Comparison of ENCODE assay signal across 18 cellular contexts in genomic region chr10:63054889-63055606, GRCh38.
A peak's percentile ranks its signal among the peaks of the same experiment; 100 is the strongest.
DNase-seq lines count a peak whose midpoint lies in the region; ATAC-seq and TF ChIP-seq lines count a peak whose summit lies in the region.
"Had no signal": no experiment of that assay in that cellular context is flagged by ENCODE, and none has a peak within 500 bp of the region (broad histone marks: within the 10 kb centered on the region; RNA-seq: fewer than 3 reads in every experiment).

No MANE protein-coding gene starts in this region.

- H3K4me1 Mint-ChIP-seq in activated CD4-positive, alpha-beta T cell treated with anti-CD3 and anti-CD28 coated beads, Interleukin-2, amount 10 ng/mL, durations not matched to agents 24 days and 14 days: peaks cover 9% of the 10 kb centered on the region
- H3K4me1 Mint-ChIP-seq: CD8-positive, alpha-beta memory T cell had no signal

- no peaks in the 10 kb centered on the region for H3K9me3 ChIP-seq in RWPE2 (ENCODE audit: severe bottlenecking)
- H3K9me3 ChIP-seq: BLaER1 had no signal

- H3K27me3 Mint-ChIP-seq in activated CD4-positive, alpha-beta T cell treated with anti-CD3 and anti-CD28 coated beads, Interleukin-2, amount 10 ng/mL, durations not matched to agents 24 days and 14 days: peaks cover 9% of the 10 kb centered on the region

- H3K27me3 ChIP-seq in RWPE2 (ENCODE audit: insufficient read depth, poor library complexity, severe bottlenecking): peaks cover 6% of the 10 kb centered on the region
- H3K27me3 ChIP-seq: BLaER1 had no signal

- intact Hi-C loops in activated CD4-positive, alpha-beta T cell treated with anti-CD3 and anti-CD28 coated beads, Interleukin-2, amount 10 ng/mL, durations not matched to agents 24 days and 14 days (cut with micrococcal nuclease): loop anchor here (2.0 kb wide), 1 partner anchor 14 kb away; no protein-coding TSS in a partner anchor

- peak; percentile 34 for DNase-seq in activated CD4-positive, alpha-beta T cell treated with anti-CD3 and anti-CD28 coated beads, Interleukin-2, amount 10 ng/mL, durations not matched to agents 24 days and 14 days
- DNase-seq in activated CD4-positive, alpha-beta T cell treated with anti-CD3 and anti-CD28 coated beads, Interleukin-2, amount 50 U/mL, for 1 hour: no peak
- DNase-seq in ELR (ENCODE audit: low read depth): peak; percentile 64
- DNase-seq in RWPE2 (ENCODE audit: low spot score): no peak
- DNase-seq in fibroblast of mammary gland (ENCODE audit: low read depth): peak; percentile 17
- DNase-seq in kidney tubule cell (ENCODE audit: low spot score): no peak
- DNase-seq: CD8-positive, alpha-beta memory T cell; DMS79 treated with DMSO at 0.1 percent for 48 hours; NCI-H1105; NCI-H1694; NCI-H2227 treated with DMSO at 0.1 percent for 48 hours; NCI-H524; SHP77 had no signal

- H3K9me3 Mint-ChIP-seq in activated CD4-positive, alpha-beta T cell treated with anti-CD3 and anti-CD28 coated beads, Interleukin-2, amount 10 ng/mL, durations not matched to agents 24 days and 14 days: no peaks in the 10 kb centered on the region
- H3K9me3 Mint-ChIP-seq: CD8-positive, alpha-beta memory T cell had no signal

- H3K36me3 Mint-ChIP-seq in activated CD4-positive, alpha-beta T cell treated with anti-CD3 and anti-CD28 coated beads, Interleukin-2, amount 10 ng/mL, durations not matched to agents 24 days and 14 days (ENCODE audit: low read depth): no peaks in the 10 kb centered on the region
- H3K36me3 Mint-ChIP-seq: CD8-positive, alpha-beta memory T cell had no signal

- H3K27ac ChIP-seq in RWPE2 (ENCODE audit: poor library complexity, severe bottlenecking): no peak overlapping the region
- H3K27ac ChIP-seq: BLaER1, KMS-11 had no signal

- TF ChIP-seq CTCF in RWPE2 (IDR thresholded peaks at IDR 0.05; ENCODE audit: poor library complexity, severe bottlenecking) (no peak), fibroblast of mammary gland (conservative IDR thresholded peaks at IDR 0.05; ENCODE audit: control insufficient read depth, insufficient read depth, low read depth, low read length) (no peak)

- no peak overlapping the region for H3K27ac Mint-ChIP-seq in activated CD4-positive, alpha-beta T cell treated with anti-CD3 and anti-CD28 coated beads, Interleukin-2, amount 10 ng/mL, durations not matched to agents 24 days and 14 days

- ATAC-seq in RWPE2 (ENCODE audit: low read depth) (peak; percentile 53; the same call in 1 of the 3 replicates), HG03378 (IDR thresholded peaks at IDR 0.05; ENCODE audit: unreplicated experiment) (no peak), GM18909 (IDR thresholded peaks at IDR 0.05; ENCODE audit: poor library complexity, unreplicated experiment) (no peak)
- ATAC-seq: HepG2 had no signal

- H3K4me3 ChIP-seq in RWPE2 (ENCODE audit: severe bottlenecking): no peak overlapping the region
- no peak overlapping the region for H3K4me3 ChIP-seq in fibroblast of mammary gland (ENCODE audit: control insufficient read depth, low read depth, low read length)
- H3K4me3 ChIP-seq: BLaER1 had no signal

- H3K4me3 Mint-ChIP-seq in activated CD4-positive, alpha-beta T cell treated with anti-CD3 and anti-CD28 coated beads, Interleukin-2, amount 10 ng/mL, durations not matched to agents 24 days and 14 days: no peak overlapping the region
- H3K4me3 Mint-ChIP-seq: CD8-positive, alpha-beta memory T cell had no signal

- no peaks in the 10 kb centered on the region for H3K36me3 ChIP-seq in RWPE2 (ENCODE audit: low read depth)
- H3K36me3 ChIP-seq: BLaER1 had no signal

- H3K4me1 ChIP-seq in RWPE2 (ENCODE audit: insufficient read depth, poor library complexity, severe bottlenecking): peaks cover 5% of the 10 kb centered on the region

Comparison
In these comparisons a context has a peak if more than half of its experiments do, and no peak if none do; other contexts are left out.
1. DNase-seq: peak in activated CD4-positive, alpha-beta T cell treated with anti-CD3 and anti-CD28 coated beads, Interleukin-2, amount 10 ng/mL, durations not matched to agents 24 days and 14 days (single experiment), ELR (single experiment) and fibroblast of mammary gland (single experiment); none in activated CD4-positive, alpha-beta T cell treated with anti-CD3 and anti-CD28 coated beads, Interleukin-2, amount 50 U/mL, for 1 hour (single experiment), RWPE2 (single experiment) and kidney tubule cell (single experiment).